Comparison of ENCODE assay signal across 1 cellular context in the genomic region with DNA sequence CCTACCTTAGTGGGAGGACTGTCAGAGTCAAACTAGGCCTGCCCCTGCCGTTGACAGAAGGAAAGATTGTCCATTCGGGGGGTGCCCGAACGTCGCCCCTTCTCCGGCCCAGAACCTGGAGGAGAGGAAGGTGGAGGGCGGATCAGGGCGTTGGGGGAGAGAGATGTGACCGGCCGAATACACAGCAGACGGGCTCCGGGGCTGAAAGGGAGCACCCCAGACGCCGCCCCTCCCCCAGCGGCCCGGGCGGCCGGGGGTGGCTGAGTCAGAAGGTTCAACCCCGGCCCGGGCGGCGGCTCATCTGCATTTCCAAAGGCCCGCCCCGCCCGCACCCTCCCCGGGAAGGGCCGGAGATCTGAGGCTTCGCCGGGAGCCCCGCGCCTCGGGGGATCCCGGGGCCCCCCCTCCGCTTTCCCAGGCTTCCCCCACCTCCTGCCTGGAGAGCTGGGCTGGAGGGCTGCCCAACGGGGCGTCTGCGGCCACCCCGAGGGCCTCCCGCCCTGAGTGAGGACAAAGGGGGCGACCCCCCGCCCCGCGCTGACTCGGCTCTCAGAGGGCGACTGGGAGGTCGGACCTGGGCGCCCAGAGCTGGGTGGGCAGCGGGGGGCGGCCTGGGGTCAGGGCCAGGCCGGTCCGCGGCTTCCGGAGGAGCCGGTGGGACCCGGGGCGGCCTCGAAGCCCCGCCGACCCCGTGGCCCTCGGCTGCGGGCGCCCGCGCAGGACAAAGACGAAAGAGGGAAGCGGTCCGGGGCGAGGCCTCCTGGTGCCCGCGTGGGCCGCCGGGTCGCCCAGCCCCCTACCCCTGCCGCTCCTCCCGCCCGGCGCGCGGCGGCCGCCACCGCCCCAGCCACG.
TF ChIP-seq lines count a peak whose summit lies in the region.

No MANE protein-coding gene starts in this region.

TF ChIP-seq in HepG2, 621 proteins besides CTCF, POLR2A, EP300 and RAD21 (continues in another document):
- TF ChIP-seq EEA1 (CRISPR knock-in tag; IDR thresholded peaks at IDR 0.05; ENCODE audit: borderline replicate concordance) (no peak), ZNF770 (CRISPR knock-in tag; IDR thresholded peaks at IDR 0.05) (peak; percentile 37; the same call in 1 of the 2 replicates), AGO1 (IDR thresholded peaks at IDR 0.05; ENCODE audit: low read depth, low read length, poor library complexity, severe bottlenecking) (peak; percentile 81), PHB2 (IDR thresholded peaks at IDR 0.05; ENCODE audit: partially characterized antibody) (no peak), ZSCAN9 (CRISPR knock-in tag; IDR thresholded peaks at IDR 0.05; ENCODE audit: borderline replicate concordance) (0 out of 2 replicates have a peak, but pooled peaks have one; percentile 46), MED1 (CRISPR knock-in tag; IDR thresholded peaks at IDR 0.05) (peak; percentile 71), SOX5 (CRISPR knock-in tag; IDR thresholded peaks at IDR 0.05; ENCODE audit: borderline replicate concordance) (no peak), ZNF839 (CRISPR knock-in tag; IDR thresholded peaks at IDR 0.05; ENCODE audit: borderline replicate concordance) (no peak), ZFP37 (CRISPR knock-in tag; IDR thresholded peaks at IDR 0.05; ENCODE audit: borderline replicate concordance) (no peak; the same call in 1 of the 2 replicates), NR2F6 (IDR thresholded peaks at IDR 0.05) (0 out of 2 replicates have a peak, but pooled peaks have one; percentile 33), NR2F6 (CRISPR knock-in tag; IDR thresholded peaks at IDR 0.05) (no peak), ZFAT (CRISPR knock-in tag; conservative IDR thresholded peaks at IDR 0.05) (no peak), ZNF281 (CRISPR knock-in tag; IDR thresholded peaks at IDR 0.05; ENCODE audit: borderline replicate concordance) (peak; percentile 92), MLLT10 (CRISPR knock-in tag; IDR thresholded peaks at IDR 0.05) (no peak), GTF3A (CRISPR knock-in tag; conservative IDR thresholded peaks at IDR 0.05) (0 out of 2 replicates have a peak, but pooled peaks have one; percentile 28), ZNF816 (CRISPR knock-in tag; IDR thresholded peaks at IDR 0.05; ENCODE audit: borderline replicate concordance) (no peak), ZSCAN25 (CRISPR knock-in tag; IDR thresholded peaks at IDR 0.05) (no peak), ZNF841 (CRISPR knock-in tag; IDR thresholded peaks at IDR 0.05; ENCODE audit: borderline replicate concordance) (no peak), SOX13 (IDR thresholded peaks at IDR 0.05) (no peak), SOX13 (CRISPR knock-in tag; conservative IDR thresholded peaks at IDR 0.05 in 1 of 2, IDR thresholded peaks at IDR 0.05 in 1 of 2) (peak in 1 of 2 experiments; percentile 47; a peak in 2 of 4 replicates), KLF6 (CRISPR knock-in tag; IDR thresholded peaks at IDR 0.05) (peak; percentile 28), HNRNPH1 (optimal IDR thresholded peaks at IDR 0.05; ENCODE audit: low read depth, low read length) (peak; percentile 36), HNRNPL (IDR thresholded peaks at IDR 0.05; ENCODE audit: low read depth, low read length) (0 out of 2 replicates have a peak, but pooled peaks have one; percentile 30), POLR2AphosphoS5 (IDR thresholded peaks at IDR 0.05; ENCODE audit: low read depth, low read length) (peak; percentile 36; the same call in 1 of the 2 replicates), IRX3 (CRISPR knock-in tag; IDR thresholded peaks at IDR 0.05; ENCODE audit: borderline replicate concordance, low read depth) (0 out of 2 replicates have a peak, but pooled peaks have one; percentile 35), SPEN (CRISPR knock-in tag; IDR thresholded peaks at IDR 0.05; ENCODE audit: low read depth) (no peak), HNF4A (CRISPR knock-in tag; IDR thresholded peaks at IDR 0.05) (peak; percentile 10; the same call in 1 of the 2 replicates), CBFB (CRISPR knock-in tag; IDR thresholded peaks at IDR 0.05) (no peak; the same call in 1 of the 2 replicates), CSRNP1 (CRISPR knock-in tag; IDR thresholded peaks at IDR 0.05) (no peak), ARNTL (CRISPR knock-in tag; IDR thresholded peaks at IDR 0.05) (peak; percentile 52; the same call in 1 of the 2 replicates), ARID4A (CRISPR knock-in tag; IDR thresholded peaks at IDR 0.05; ENCODE audit: borderline replicate concordance) (peak; percentile 72; the same call in 1 of the 2 replicates), E2F2 (CRISPR knock-in tag; IDR thresholded peaks at IDR 0.05; ENCODE audit: borderline replicate concordance) (no peak), TAF1 (CRISPR knock-in tag; IDR thresholded peaks at IDR 0.05) (peak; percentile 55; the same call in 1 of the 2 replicates), ATM (IDR thresholded peaks at IDR 0.05; ENCODE audit: borderline replicate concordance) (no peak), ZFP36L1 (CRISPR knock-in tag; IDR thresholded peaks at IDR 0.05) (no peak), ZBTB7A (CRISPR knock-in tag; IDR thresholded peaks at IDR 0.05) (peak; percentile 74; the same call in 1 of the 2 replicates), RXRB (CRISPR knock-in tag; IDR thresholded peaks at IDR 0.05; ENCODE audit: borderline replicate concordance) (peak; percentile 65; the same call in 1 of the 2 replicates), RFXAP (CRISPR knock-in tag; IDR thresholded peaks at IDR 0.05; ENCODE audit: borderline replicate concordance) (peak; percentile 80; the same call in 1 of the 2 replicates), MIER2 (CRISPR knock-in tag; IDR thresholded peaks at IDR 0.05) (no peak), ZNF235 (CRISPR knock-in tag; IDR thresholded peaks at IDR 0.05; ENCODE audit: borderline replicate concordance) (no peak)
- TF ChIP-seq, protein P1, sequence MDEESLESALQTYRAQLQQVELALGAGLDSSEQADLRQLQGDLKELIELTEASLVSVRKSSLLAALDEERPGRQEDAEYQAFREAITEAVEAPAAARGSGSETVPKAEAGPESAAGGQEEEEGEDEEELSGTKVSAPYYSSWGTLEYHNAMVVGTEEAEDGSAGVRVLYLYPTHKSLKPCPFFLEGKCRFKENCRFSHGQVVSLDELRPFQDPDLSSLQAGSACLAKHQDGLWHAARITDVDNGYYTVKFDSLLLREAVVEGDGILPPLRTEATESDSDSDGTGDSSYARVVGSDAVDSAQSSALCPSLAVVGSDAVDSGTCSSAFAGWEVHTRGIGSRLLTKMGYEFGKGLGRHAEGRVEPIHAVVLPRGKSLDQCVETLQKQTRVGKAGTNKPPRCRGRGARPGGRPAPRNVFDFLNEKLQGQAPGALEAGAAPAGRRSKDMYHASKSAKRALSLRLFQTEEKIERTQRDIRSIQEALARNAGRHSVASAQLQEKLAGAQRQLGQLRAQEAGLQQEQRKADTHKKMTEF (CRISPR knock-in tag; IDR thresholded peaks at IDR 0.05): peak; percentile 73
- TF ChIP-seq, protein P2, sequence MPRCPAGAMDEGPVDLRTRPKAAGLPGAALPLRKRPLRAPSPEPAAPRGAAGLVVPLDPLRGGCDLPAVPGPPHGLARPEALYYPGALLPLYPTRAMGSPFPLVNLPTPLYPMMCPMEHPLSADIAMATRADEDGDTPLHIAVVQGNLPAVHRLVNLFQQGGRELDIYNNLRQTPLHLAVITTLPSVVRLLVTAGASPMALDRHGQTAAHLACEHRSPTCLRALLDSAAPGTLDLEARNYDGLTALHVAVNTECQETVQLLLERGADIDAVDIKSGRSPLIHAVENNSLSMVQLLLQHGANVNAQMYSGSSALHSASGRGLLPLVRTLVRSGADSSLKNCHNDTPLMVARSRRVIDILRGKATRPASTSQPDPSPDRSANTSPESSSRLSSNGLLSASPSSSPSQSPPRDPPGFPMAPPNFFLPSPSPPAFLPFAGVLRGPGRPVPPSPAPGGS (CRISPR knock-in tag; IDR thresholded peaks at IDR 0.05): peak; percentile 12; the same call in 1 of the 2 replicates
- TF ChIP-seq, protein P3, sequence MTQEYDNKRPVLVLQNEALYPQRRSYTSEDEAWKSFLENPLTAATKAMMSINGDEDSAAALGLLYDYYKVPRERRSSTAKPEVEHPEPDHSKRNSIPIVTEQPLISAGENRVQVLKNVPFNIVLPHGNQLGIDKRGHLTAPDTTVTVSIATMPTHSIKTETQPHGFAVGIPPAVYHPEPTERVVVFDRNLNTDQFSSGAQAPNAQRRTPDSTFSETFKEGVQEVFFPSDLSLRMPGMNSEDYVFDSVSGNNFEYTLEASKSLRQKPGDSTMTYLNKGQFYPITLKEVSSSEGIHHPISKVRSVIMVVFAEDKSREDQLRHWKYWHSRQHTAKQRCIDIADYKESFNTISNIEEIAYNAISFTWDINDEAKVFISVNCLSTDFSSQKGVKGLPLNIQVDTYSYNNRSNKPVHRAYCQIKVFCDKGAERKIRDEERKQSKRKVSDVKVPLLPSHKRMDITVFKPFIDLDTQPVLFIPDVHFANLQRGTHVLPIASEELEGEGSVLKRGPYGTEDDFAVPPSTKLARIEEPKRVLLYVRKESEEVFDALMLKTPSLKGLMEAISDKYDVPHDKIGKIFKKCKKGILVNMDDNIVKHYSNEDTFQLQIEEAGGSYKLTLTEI (CRISPR knock-in tag; conservative IDR thresholded peaks at IDR 0.05): no peak
